17 cellular contexts compared by ENCODE assay signal in the genomic region with DNA sequence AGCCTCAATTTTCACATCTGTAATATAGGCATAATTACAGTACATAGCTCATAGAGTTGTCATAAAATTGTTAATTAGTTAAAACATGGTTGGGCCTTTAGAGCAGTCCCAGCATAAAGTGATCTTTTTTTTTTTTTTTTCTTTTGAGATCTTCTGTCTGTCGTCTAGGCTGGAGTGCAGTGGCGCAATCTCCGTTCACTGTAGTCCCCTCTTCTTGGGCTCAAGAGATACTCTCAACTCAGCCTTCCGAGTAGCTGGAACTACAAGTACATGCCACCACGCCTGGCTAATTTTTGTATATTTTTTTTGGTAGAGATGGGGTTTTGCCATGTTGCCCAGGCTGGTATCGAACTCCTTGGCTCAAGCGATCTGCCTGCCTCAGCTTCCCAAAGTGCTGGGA. TPM values are rescaled to one million over a fixed set of nuclear protein-coding genes. Genes with fewer than 3 reads are reported as not detected.
DNase-seq lines count a peak whose midpoint lies in the region; ATAC-seq and TF ChIP-seq lines count a peak whose summit lies in the region.
"Had no signal": no experiment of that assay in that cellular context is flagged by ENCODE, and none has a peak within 500 bp of the region (broad histone marks: within the 10 kb centered on the region; RNA-seq: fewer than 3 reads in every experiment).

No MANE protein-coding gene starts in this region.

- H3K27me3 Mint-ChIP-seq in central memory CD8-positive, alpha-beta T cell = no peaks in the 10 kb centered on the region
- peaks cover 3% of the 10 kb centered on the region for H3K27me3 Mint-ChIP-seq in nephron progenitor cell (ENCODE audit: low read depth, poor library complexity)
- no peaks in the 10 kb centered on the region for H3K27me3 Mint-ChIP-seq in CD4-positive, alpha-beta memory T cell
- H3K27me3 Mint-ChIP-seq: CD4-positive, CD25-positive, alpha-beta regulatory T cell had no signal

- intact Hi-C loops in CD4-positive, alpha-beta memory T cell (cut with micrococcal nuclease) = no loop called here

- no peaks in the 10 kb centered on the region for H3K9me3 Mint-ChIP-seq in central memory CD8-positive, alpha-beta T cell
- no peaks in the 10 kb centered on the region for H3K9me3 Mint-ChIP-seq in nephron progenitor cell
- no peaks in the 10 kb centered on the region for H3K9me3 Mint-ChIP-seq in CD4-positive, alpha-beta memory T cell
- H3K9me3 Mint-ChIP-seq: CD14-positive monocyte; CD4-positive, CD25-positive, alpha-beta regulatory T cell; CD8-positive, alpha-beta T cell had no signal

- no peak for TF ChIP-seq CTCF in nephron progenitor cell (IDR thresholded peaks at IDR 0.05)

- H3K4me3 ChIP-seq in CD4-positive, alpha-beta memory T cell (ENCODE audit: low read length in 2 of 2) = no peak overlapping the region
- H3K4me3 ChIP-seq: BLaER1 had no signal

- CTCF ChIA-PET in CD4-positive, alpha-beta memory T cell (lab: Charles Lee; ENCODE audit: partially characterized antibody) = interaction anchor here (0.6 kb wide), 1 partner anchor 1805 kb away, joined by 3 read pairs; no protein-coding TSS in a partner anchor

- no peaks in the 10 kb centered on the region for H3K4me1 ChIP-seq in CD4-positive, alpha-beta memory T cell (ENCODE audit: insufficient read depth, low read length)
- H3K4me1 ChIP-seq: BE2C, BLaER1, Caco-2 had no signal

- POLR2A ChIA-PET in CD4-positive, alpha-beta memory T cell (lab: Charles Lee; ENCODE audit: partially characterized antibody) = no interaction called here

- H3K27ac ChIP-seq in CD4-positive, alpha-beta memory T cell (ENCODE audit: low read depth, low read length) = no peak overlapping the region
- H3K27ac ChIP-seq: BLaER1 had no signal

- ATAC-seq in central memory CD8-positive, alpha-beta T cell (replicated peaks; ENCODE audit: extremely low read depth, poor library complexity, severe bottlenecking) = no peak
- no peak for ATAC-seq in HG03439 (IDR thresholded peaks at IDR 0.05; ENCODE audit: unreplicated experiment)
- ATAC-seq: CD8-positive, alpha-beta T cell had no signal

- no peaks in the 10 kb centered on the region for H3K27me3 ChIP-seq in CD4-positive, alpha-beta memory T cell (ENCODE audit: insufficient read depth, low read length)
- H3K27me3 ChIP-seq: BE2C, BLaER1 had no signal

- H3K36me3 ChIP-seq in CD4-positive, alpha-beta memory T cell (ENCODE audit: insufficient read depth, low read length) = no peaks in the 10 kb centered on the region

- no peaks in the 10 kb centered on the region for H3K36me3 Mint-ChIP-seq in central memory CD8-positive, alpha-beta T cell (ENCODE audit: insufficient read depth)
- H3K36me3 Mint-ChIP-seq in nephron progenitor cell (ENCODE audit: low read depth) = peaks cover 49% of the 10 kb centered on the region
- H3K36me3 Mint-ChIP-seq in CD4-positive, alpha-beta memory T cell = no peaks in the 10 kb centered on the region
- H3K36me3 Mint-ChIP-seq: CD4-positive, CD25-positive, alpha-beta regulatory T cell; CD8-positive, alpha-beta T cell had no signal

- H3K4me3 Mint-ChIP-seq in central memory CD8-positive, alpha-beta T cell = no peak overlapping the region
- H3K4me3 Mint-ChIP-seq in nephron progenitor cell = no peak overlapping the region
- H3K4me3 Mint-ChIP-seq in CD4-positive, alpha-beta memory T cell = no peak overlapping the region
- H3K4me3 Mint-ChIP-seq: CD14-positive monocyte; CD4-positive, CD25-positive, alpha-beta regulatory T cell; CD8-positive, alpha-beta T cell had no signal

- H3K4me1 Mint-ChIP-seq in central memory CD8-positive, alpha-beta T cell = no peaks in the 10 kb centered on the region
- H3K4me1 Mint-ChIP-seq in nephron progenitor cell = no peaks in the 10 kb centered on the region
- H3K4me1 Mint-ChIP-seq in CD4-positive, alpha-beta memory T cell = no peaks in the 10 kb centered on the region
- H3K4me1 Mint-ChIP-seq: CD14-positive monocyte; CD4-positive, CD25-positive, alpha-beta regulatory T cell had no signal

- DNase-seq in central memory CD8-positive, alpha-beta T cell (ENCODE audit: low spot score in 2 of 2) = no peak
- DNase-seq in nephron progenitor cell (no peak), Kasumi-1 (lab: John Stamatoyannopoulos, UW) (no peak)
- DNase-seq in CD4-positive, alpha-beta memory T cell = no peak
- DNase-seq: 8988T; ACHN; BE2C; C1 segment of cervical spinal cord; Caco-2; Calu3; CD4-positive, CD25-positive, alpha-beta regulatory T cell; CD8-positive, alpha-beta T cell; DMS79 treated with DMSO at 0.1 percent for 48 hours; GF-D8 had no signal

- peak overlapping the region; percentile 77 for H3K27ac Mint-ChIP-seq in central memory CD8-positive, alpha-beta T cell (ENCODE audit: low read depth)
- peak overlapping the region; percentile 32 for H3K27ac Mint-ChIP-seq in nephron progenitor cell
- H3K27ac Mint-ChIP-seq in CD4-positive, alpha-beta memory T cell = no peak overlapping the region
- H3K27ac Mint-ChIP-seq: CD4-positive, CD25-positive, alpha-beta regulatory T cell; CD8-positive, alpha-beta T cell had no signal

- H3K9me3 ChIP-seq in CD4-positive, alpha-beta memory T cell (ENCODE audit: control insufficient read depth in 1 of 2, low read length in 2 of 2) = no peaks in the 10 kb centered on the region
- H3K9me3 ChIP-seq: BE2C, BLaER1, Caco-2 had no signal

RNA-seq across cellular contexts. Expression of gene RND2, which starts 31.0 kb away (rescaled TPM):
- total RNA-seq in CD4-positive, alpha-beta memory T cell = under 1 TPM; 0.28 to 0.29 TPM
- under 1 TPM; 0.13 to 0.26 TPM for polyA plus RNA-seq in CD4-positive, alpha-beta memory T cell
- total RNA-seq: CD4-positive, CD25-positive, alpha-beta regulatory T cell had no signal
- polyA plus RNA-seq: CD14-positive monocyte had no signal

RNA-seq across cellular contexts. Expression of gene VAT1, which starts 33.9 kb away (rescaled TPM):
- total RNA-seq in CD4-positive, alpha-beta memory T cell = 10 to 100 TPM; 61.5 to 67.5 TPM
- polyA plus RNA-seq in CD4-positive, alpha-beta memory T cell = 10 to 100 TPM; 52.6 to 66.2 TPM

RNA-seq across cellular contexts. Expression of gene IFI35, which starts 49.5 kb away (rescaled TPM):
- total RNA-seq in CD4-positive, alpha-beta memory T cell = 10 to 100 TPM; 33.1 to 40.3 TPM
- polyA plus RNA-seq in CD4-positive, alpha-beta memory T cell = 10 to 100 TPM; 55.4 to 66.2 TPM

RNA-seq across cellular contexts. Expression of gene RPL27, which starts 57.8 kb away (rescaled TPM):
- 1,000 to 10,000 TPM; 1,574 to 1,622 TPM for total RNA-seq in CD4-positive, alpha-beta memory T cell
- polyA plus RNA-seq in CD4-positive, alpha-beta memory T cell = 1,000 to 10,000 TPM; 1,528 to 2,293 TPM

Comparison
In these comparisons a context has a peak if more than half of its experiments do, and no peak if none do; other contexts are left out.
1. H3K27ac Mint-ChIP-seq: peak in central memory CD8-positive, alpha-beta T cell (single experiment) and nephron progenitor cell (single experiment); none in CD4-positive, alpha-beta memory T cell (0 of 7).